22 cellular contexts compared by ENCODE assay signal in genomic region chr4:92099851-92100250, GRCh38.
DNase-seq lines count a peak whose midpoint lies in the region; ATAC-seq and TF ChIP-seq lines count a peak whose summit lies in the region.
"Had no signal": no experiment of that assay in that cellular context is flagged by ENCODE, and none has a peak within 500 bp of the region (broad histone marks: within the 10 kb centered on the region; RNA-seq: fewer than 3 reads in every experiment).

No MANE protein-coding gene starts in this region.

- TF ChIP-seq POLR2A in sigmoid colon (IDR thresholded peaks at IDR 0.05): no peak

- no peaks in the 10 kb centered on the region for H3K4me1 ChIP-seq in mammary epithelial cell (ENCODE audit: insufficient read depth, low read length)
- H3K4me1 ChIP-seq in mesendoderm (ENCODE audit: control insufficient read depth, low read depth, low read length): no peaks in the 10 kb centered on the region
- no peaks in the 10 kb centered on the region for H3K4me1 ChIP-seq in sigmoid colon
- H3K4me1 ChIP-seq: SJSA1 had no signal

- no peak overlapping the region for H3K18ac ChIP-seq in mesendoderm (ENCODE audit: low read length)

- H3K79me1 ChIP-seq in mesendoderm (ENCODE audit: low read length): no peaks in the 10 kb centered on the region

- DNase-seq in MCF 10A (ENCODE audit: unreplicated experiment): no peak
- no peak for DNase-seq in mammary epithelial cell
- DNase-seq in cerebellar cortex (ENCODE audit: low spot score): peak; percentile 50
- DNase-seq in mesendoderm: peak; percentile 81
- no peak for DNase-seq in activated CD4-positive, alpha-beta T cell treated with anti-CD3 and anti-CD28 coated beads for 4 hours
- DNase-seq in sigmoid colon: no peak
- DNase-seq: CD4-positive, CD25-positive, alpha-beta regulatory T cell; DMS153; GM23248; H7; MM.1S; NCI-H1417; NCI-H1694; NCI-H2029 treated with DMSO at 0.1 percent for 48 hours; NCI-H510A; PC-9; Right ventricle myocardium superior; RPMI8226 had no signal

- H3K4ac ChIP-seq in mesendoderm (ENCODE audit: low read depth, low read length): no peak overlapping the region

- H2AFZ ChIP-seq in mammary epithelial cell (ENCODE audit: low read depth, low read length): no peak overlapping the region
- H2AFZ ChIP-seq: GM23248, PC-9 had no signal

- H3K27ac ChIP-seq in mammary epithelial cell (ENCODE audit: insufficient read depth, low read depth, low read length): no peak overlapping the region
- no peak overlapping the region for H3K27ac ChIP-seq in mesendoderm (ENCODE audit: low read depth, low read length)
- no peak overlapping the region for H3K27ac ChIP-seq in sigmoid colon
- H3K27ac ChIP-seq: BLaER1, GM23248, PC-9, SJSA1 had no signal

- no peak overlapping the region for H2BK15ac ChIP-seq in mesendoderm (replicated peaks; ENCODE audit: low read depth)

- dilution Hi-C loops in mammary epithelial cell (cut with HindIII; ENCODE audit: low sequenced_read_pairs): loop anchor here (5.0 kb wide), 1 partner anchor 72 kb away; no protein-coding TSS in a partner anchor

- WGBS in mammary epithelial cell (ENCODE audit: low coverage, missing lambda C conversion rate): 0% methylated on average over 1 of the region's 2 CpGs
- WGBS in mesendoderm (ENCODE audit: extremely low coverage, insufficient coverage, low lambda C conversion rate): no CpG with 5 or more reads among the region's 2 CpGs
- WGBS in sigmoid colon, 2 donors: 49 to 68% methylated on average over 2 of the region's 2 CpGs

- H3K4me2 ChIP-seq in mammary epithelial cell (ENCODE audit: insufficient read depth, low read depth, low read length): no peak overlapping the region
- no peak overlapping the region for H3K4me2 ChIP-seq in mesendoderm (ENCODE audit: low read length)
- H3K4me2 ChIP-seq: BLaER1, PC-9 had no signal

- H3K36me3 ChIP-seq in mammary epithelial cell (ENCODE audit: insufficient read depth, low read length) (no peaks in the 10 kb centered on the region), mesendoderm (ENCODE audit: control insufficient read depth, insufficient read depth, low read length) (no peaks in the 10 kb centered on the region), sigmoid colon (no peaks in the 10 kb centered on the region)
- H3K36me3 ChIP-seq: BLaER1, SJSA1 had no signal

- H3K4me3 ChIP-seq in mammary epithelial cell (replicated peaks in 1 of 3; ENCODE audit: insufficient read depth in 1 of 3, low read depth in 2 of 3, low read length in 3 of 3) (no peak overlapping the region), mesendoderm (ENCODE audit: low read length) (no peak overlapping the region), sigmoid colon (no peak overlapping the region)
- H3K4me3 ChIP-seq: BLaER1, GM23248, K562, PC-9, SJSA1 had no signal

- TF ChIP-seq EP300 in sigmoid colon (IDR thresholded peaks at IDR 0.05): no peak

- TF ChIP-seq CTCF in MCF 10A (IDR thresholded peaks at IDR 0.05; ENCODE audit: unreplicated experiment) (no peak), mammary epithelial cell (conservative IDR thresholded peaks at IDR 0.05 in 1 of 2, IDR thresholded peaks at IDR 0.05 in 1 of 2; ENCODE audit: extremely low read depth in 1 of 2, insufficient read depth in 1 of 2, low read depth in 1 of 2, low read length in 2 of 2) (no peak), sigmoid colon (IDR thresholded peaks at IDR 0.05) (no peak)

- no peaks in the 10 kb centered on the region for H3K9me3 Mint-ChIP-seq in MCF 10A (ENCODE audit: unreplicated experiment)

- no TSS peak for BruUV-seq in MCF 10A (replicated peaks; lab: Mats Ljungman, UMichigan)
- no TSS peak for BruUV-seq in mammary epithelial cell (replicated peaks; lab: Mats Ljungman, UMichigan)

- ATAC-seq in HG02610 (IDR thresholded peaks at IDR 0.05; ENCODE audit: unreplicated experiment): no peak
- ATAC-seq: K562 had no signal

- no peaks in the 10 kb centered on the region for H3K36me3 Mint-ChIP-seq in MCF 10A (ENCODE audit: insufficient read depth, unreplicated experiment)
- H3K36me3 Mint-ChIP-seq: CD4-positive, CD25-positive, alpha-beta regulatory T cell had no signal

- no peaks in the 10 kb centered on the region for H3K27me3 Mint-ChIP-seq in MCF 10A (ENCODE audit: insufficient read depth, unreplicated experiment)
- H3K27me3 Mint-ChIP-seq: CD4-positive, CD25-positive, alpha-beta regulatory T cell had no signal

- no peak overlapping the region for H2BK5ac ChIP-seq in mesendoderm (ENCODE audit: low read length)

- peaks cover 20% of the 10 kb centered on the region for H3K4me1 Mint-ChIP-seq in MCF 10A (ENCODE audit: insufficient read depth, unreplicated experiment)
- H3K4me1 Mint-ChIP-seq: CD4-positive, CD25-positive, alpha-beta regulatory T cell had no signal

- no peak overlapping the region for H2BK120ac ChIP-seq in mesendoderm (ENCODE audit: low read depth, low read length)

- H2AK5ac ChIP-seq in mesendoderm (ENCODE audit: low read length): no peak overlapping the region

- no peak overlapping the region for H4K5ac ChIP-seq in mesendoderm (ENCODE audit: low read length)

- H3K27me3 ChIP-seq in mammary epithelial cell (ENCODE audit: insufficient read depth, low read length): no peaks in the 10 kb centered on the region
- no peaks in the 10 kb centered on the region for H3K27me3 ChIP-seq in mesendoderm (ENCODE audit: insufficient read depth, low read length, poor library complexity)
- no peaks in the 10 kb centered on the region for H3K27me3 ChIP-seq in sigmoid colon
- H3K27me3 ChIP-seq: BLaER1, SJSA1 had no signal

- H3K79me2 ChIP-seq in mammary epithelial cell (ENCODE audit: insufficient read depth, low read length) (no peaks in the 10 kb centered on the region), mesendoderm (ENCODE audit: control insufficient read depth, insufficient read depth, low read length) (no peaks in the 10 kb centered on the region)

- POLR2A ChIA-PET in MCF 10A (lab: Yijun Ruan, JAX): interaction anchor here (0.6 to 1.9 kb wide), 4 partner anchors 21 to 1149 kb away, joined by 4 to 5 read pairs (median 4); no protein-coding TSS in a partner anchor

- H3K9ac ChIP-seq in mammary epithelial cell (ENCODE audit: insufficient read depth, low read length) (no peak overlapping the region), mesendoderm (ENCODE audit: low read length) (no peak overlapping the region)
- H3K9ac ChIP-seq: BLaER1, GM23248 had no signal

- no peak overlapping the region for H4K8ac ChIP-seq in mesendoderm (ENCODE audit: low read depth, low read length)

- H3K23ac ChIP-seq in mesendoderm (ENCODE audit: low read length): no peak overlapping the region

- no peak overlapping the region for H3K4me3 Mint-ChIP-seq in MCF 10A (ENCODE audit: unreplicated experiment)
- H3K4me3 Mint-ChIP-seq: CD4-positive, CD25-positive, alpha-beta regulatory T cell had no signal

- H3K9me3 ChIP-seq in mammary epithelial cell (replicated peaks; ENCODE audit: insufficient read depth, low read length) (no peaks in the 10 kb centered on the region), sigmoid colon (no peaks in the 10 kb centered on the region)
- H3K9me3 ChIP-seq: BLaER1, SJSA1 had no signal

- no peak overlapping the region for H3K56ac ChIP-seq in mesendoderm (ENCODE audit: low read length)

- CTCF ChIA-PET in MCF 10A (lab: Yijun Ruan, JAX) (interaction anchor here (0.8 kb wide), 1 partner anchor 10 kb away, joined by 3 read pairs; no protein-coding TSS in a partner anchor), mammary epithelial cell (lab: Charles Lee; ENCODE audit: low non-redundant PET) (interaction anchor here (0.6 kb wide), 1 partner anchor 217 kb away, joined by 3 read pairs; no protein-coding TSS in a partner anchor)

- in situ Hi-C loops in mammary epithelial cell (cut with MboI; ENCODE audit: low sequenced_read_pairs in 2 of 2): no loop called here

- H4K20me1 ChIP-seq in mammary epithelial cell (ENCODE audit: insufficient read depth, low read length): no peaks in the 10 kb centered on the region
- H4K20me1 ChIP-seq: BLaER1 had no signal

- H3K27ac Mint-ChIP-seq in MCF 10A (ENCODE audit: low read depth, unreplicated experiment): peak overlapping the region; percentile 7
- H3K27ac Mint-ChIP-seq: CD4-positive, CD25-positive, alpha-beta regulatory T cell had no signal

- intact Hi-C loops in MCF 10A (cut with micrococcal nuclease): no loop called here
- intact Hi-C loops in mammary epithelial cell (cut with micrococcal nuclease): no loop called here
- intact Hi-C loops in sigmoid colon (cut with DNase I): no loop called here

Comparison
In these comparisons a context has a peak if more than half of its experiments do, and no peak if none do; other contexts are left out.
1. DNase-seq: peak in cerebellar cortex (single experiment) and mesendoderm (single experiment); none in MCF 10A (single experiment), mammary epithelial cell (single experiment), activated CD4-positive, alpha-beta T cell treated with anti-CD3 and anti-CD28 coated beads for 4 hours (0 of 2) and sigmoid colon (single experiment).